In the genomic region with DNA sequence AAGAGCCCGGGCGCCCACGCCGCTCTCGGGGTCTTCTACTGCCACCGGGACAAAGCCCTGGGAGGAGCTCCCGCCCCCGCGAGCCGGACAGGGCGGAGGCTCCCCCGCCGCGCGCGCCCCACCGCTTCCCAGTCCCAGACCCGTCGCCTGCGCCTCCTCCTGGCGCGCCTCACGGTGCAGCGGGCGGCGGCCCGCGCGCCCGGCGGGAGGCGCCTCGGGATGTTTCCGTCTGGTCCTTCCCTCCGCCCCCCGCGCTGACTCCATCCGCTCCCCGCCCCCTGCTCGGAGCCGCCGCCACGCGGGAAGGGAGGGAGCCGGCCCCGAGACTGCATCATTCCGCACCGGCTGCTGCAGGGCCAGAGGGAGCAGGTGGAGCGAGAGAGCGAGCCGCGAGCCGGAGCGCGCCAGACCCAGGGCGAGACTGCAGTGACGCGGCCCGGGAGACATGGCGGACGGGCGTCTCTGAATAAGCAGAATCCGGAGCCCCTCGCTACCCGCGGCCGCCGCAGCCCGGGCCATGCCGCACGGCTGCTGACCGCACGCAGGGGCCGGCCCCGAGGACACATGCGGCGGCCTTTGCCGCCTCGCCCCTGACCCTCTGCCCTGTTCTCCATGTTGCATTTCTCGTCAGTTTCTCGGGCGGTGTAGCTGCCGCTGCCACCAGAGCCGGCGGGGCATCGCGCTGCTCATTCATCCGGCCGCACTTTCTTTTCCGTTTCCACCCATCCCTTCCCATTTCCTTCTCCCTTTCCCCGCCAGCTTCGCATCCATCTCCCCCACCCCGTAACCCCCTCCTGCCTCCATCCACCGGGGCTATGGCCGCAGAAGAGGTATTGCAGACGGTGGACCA, we compare ENCODE assay signal across 8 cellular contexts. TPM values are rescaled to one million over a fixed set of nuclear protein-coding genes. Genes with fewer than 3 reads are reported as not detected.
A peak's percentile ranks its signal among the peaks of the same experiment; 100 is the strongest.
DNase-seq lines count a peak whose midpoint lies in the region; ATAC-seq and TF ChIP-seq lines count a peak whose summit lies in the region.

A gene (plus strand): TSS at position 331 of the 850 bp plus-strand sequence. CDS start 485 bp downstream, at position 816.

- no peaks in the 10 kb centered on the region for H3K27me3 Mint-ChIP-seq in neural crest cell (ENCODE audit: low read depth)

- no peaks in the 10 kb centered on the region for H3K36me3 Mint-ChIP-seq in neural crest cell (ENCODE audit: low read depth)

- DNase-seq in EH (ENCODE audit: low read depth) = peak; percentile 90
- peak; percentile 62 to 67 for DNase-seq in Kasumi-1 (lab: John Stamatoyannopoulos, UW)
- peak; percentile 74 to 87 for DNase-seq in SHP77 (lab: John Stamatoyannopoulos, UW)
- DNase-seq in activated gamma-delta T cell (lab: John Stamatoyannopoulos, UW) = peak; percentile 60
- DNase-seq in fibroblast of the conjunctiva (ENCODE audit: low read depth) = peak; percentile 74
- peak; percentile 82 for DNase-seq in neural crest cell (ENCODE audit: low read depth, low spot score)

- peak; percentile 83 for ATAC-seq in GM21786 (IDR thresholded peaks at IDR 0.05; ENCODE audit: unreplicated experiment)

- peak within 1 kb of the TSS; percentile 90 for H3K27ac ChIP-seq in stomach smooth muscle (ENCODE audit: low read length)

- H3K4me3 Mint-ChIP-seq in neural crest cell = peak within 1 kb of the TSS; percentile 98

- H3K36me3 ChIP-seq in stomach smooth muscle (ENCODE audit: control insufficient read depth in 2 of 2, insufficient read depth in 2 of 2, low read length in 2 of 2) = no peaks in the 10 kb centered on the region

- no peaks in the 10 kb centered on the region for H3K27me3 ChIP-seq in stomach smooth muscle (ENCODE audit: control insufficient read depth in 1 of 2, insufficient read depth in 2 of 2, low read length in 2 of 2)

- peak within 1 kb of the TSS; percentile 94 to 95 for H3K4me3 ChIP-seq in stomach smooth muscle (ENCODE audit: low read length in 2 of 2)

- H3K9me3 Mint-ChIP-seq in neural crest cell = no peaks in the 10 kb centered on the region

- peak within 1 kb of the TSS; percentile 84 to 91 for H3K9ac ChIP-seq in stomach smooth muscle (ENCODE audit: low read length in 2 of 2)

- peak within 1 kb of the TSS; percentile 98 for H3K27ac Mint-ChIP-seq in neural crest cell (ENCODE audit: unreplicated experiment)

- H3K9me3 ChIP-seq in stomach smooth muscle (ENCODE audit: control insufficient read depth in 2 of 2, low read length in 2 of 2) = no peaks in the 10 kb centered on the region

- peaks cover 15% of the 10 kb centered on the region for H3K4me1 ChIP-seq in stomach smooth muscle (ENCODE audit: control insufficient read depth, insufficient read depth, low read length)

- peak; percentile 58 for TF ChIP-seq CTCF in neural crest cell (conservative IDR thresholded peaks at IDR 0.05)

- H3K4me1 Mint-ChIP-seq in neural crest cell = peaks cover 37% of the 10 kb centered on the region

RNA-seq across cellular contexts. Expression of the gene that starts here (rescaled TPM):
- 49.1 and 49.5 TPM in 2 replicates for total RNA-seq in neural crest cell

Comparison
In these comparisons a context has a peak if more than half of its experiments do, and no peak if none do; other contexts are left out.
1. Peak in every context shown above with its lines: DNase-seq, ATAC-seq, H3K4me3 ChIP-seq and H3K27ac ChIP-seq.